Comparison of ENCODE assay signal across 22 cellular contexts in genomic region chr21:17697474-17697873, GRCh38.
"Had no signal": no experiment of that assay in that cellular context is flagged by ENCODE, and none has a peak within 500 bp of the region (broad histone marks: within the 10 kb centered on the region; RNA-seq: fewer than 3 reads in every experiment).

No MANE protein-coding gene starts in this region.

- ATAC-seq: activated CD4-positive, CD25-positive, alpha-beta regulatory T cell treated with anti-CD3 and anti-CD28 coated beads, Interleukin-2, amount 50 U/mL, for 24 hours; body of pancreas; gastroesophageal sphincter; left ventricle myocardium superior; T-cell had no signal

- H3K27me3 Mint-ChIP-seq: progenitor cell of endocrine pancreas, T-cell had no signal

- H3K4me1 Mint-ChIP-seq: mesothelial cell of epicardium, natural killer cell had no signal

- H3K27ac Mint-ChIP-seq: activated T-helper 2 cell treated with anti-CD3 and anti-CD28 coated beads, Interferon-gamma antibody, Interleukin-2, Interleukin-4, amounts not matched to agents 10 μg/mL and 5 μg/mL and 100 μg/mL, durations not matched to agents 14 hours and 24 hours and 36 hours; mesothelial cell of epicardium; natural killer cell; progenitor cell of endocrine pancreas; T-cell had no signal

- H3K4me3 Mint-ChIP-seq: mesothelial cell of epicardium, natural killer cell, T-cell had no signal

- H3K36me3 Mint-ChIP-seq: natural killer cell, T-cell had no signal

- DNase-seq: activated CD4-positive, alpha-beta T cell treated with anti-CD3 and anti-CD28 coated beads, Interleukin-2, amount 50 U/mL, for 4 hours; activated naive CD4-positive, alpha-beta T cell treated with Interleukin-2 at 50 U/mL for 16 hours; activated T-cell treated with anti-CD3 and anti-CD28 coated beads, Interleukin-2, amount 50 U/mL, for 1 hour; anterior cingulate cortex; body of pancreas; head of caudate nucleus; hypothalamus; left ventricle myocardium superior; mammary epithelial cell; natural killer cell; retina; stimulated activated CD4-positive, alpha-beta T cell treated with anti-CD3 and anti-CD28 coated beads, Interleukin-2, amount 100 ng/mL, for 48 hours; stimulated activated CD8-positive, alpha-beta memory T cell treated with anti-CD3 and anti-CD28 coated beads, Interleukin-4, amount 100 ng/mL, for 48 hours; stimulated activated naive CD4-positive, alpha-beta T cell; T-cell; T1000; tibial artery had no signal
